ENCODE assay signal across 8 cellular contexts in the genomic region with DNA sequence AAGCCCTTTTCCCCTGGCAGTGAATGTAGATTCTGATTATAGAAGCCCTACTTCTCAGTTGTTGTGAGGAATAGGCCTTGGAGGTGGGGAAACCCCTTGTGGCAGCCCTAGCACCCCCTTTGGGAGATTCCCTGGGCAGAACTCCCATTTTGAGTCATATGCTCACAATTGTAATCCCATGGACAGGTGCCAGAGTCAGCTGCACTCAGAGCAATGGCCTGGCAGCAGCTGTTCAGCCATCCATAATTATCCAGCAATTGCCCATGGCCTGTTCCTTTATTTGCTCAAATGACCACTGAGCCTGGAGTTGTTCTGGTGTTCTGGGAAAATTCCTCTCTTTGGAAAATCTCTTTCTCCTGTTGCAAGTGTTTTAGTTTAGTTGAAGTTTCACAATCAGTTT.
A peak's percentile ranks its signal among the peaks of the same experiment; 100 is the strongest.
DNase-seq lines count a peak whose midpoint lies in the region; ATAC-seq and TF ChIP-seq lines count a peak whose summit lies in the region.

No MANE protein-coding gene starts in this region.

- no peak overlapping the region for H3K9ac ChIP-seq in adipocyte (ENCODE audit: low read length)

- DNase-seq in AG09319 (ENCODE audit: extremely low read depth, low read depth) (peak; percentile 90), adipocyte (ENCODE audit: low read depth) (peak; percentile 95), left cardiac atrium (peak; percentile 79), sciatic nerve (ENCODE audit: low spot score) (peak; percentile 81)

- intact Hi-C loops in left cardiac atrium (cut with DNase I) (loop anchor here in 1 of 2 donors (10.0 kb wide), 1 partner anchor 227 kb away; the partner anchor contains the start of gene NCOA1), sciatic nerve (cut with DNase I) (no loop called here)

- H3K4me1 ChIP-seq in adipocyte (ENCODE audit: control insufficient read depth, insufficient read depth, low read length), result peaks cover 31% of the 10 kb centered on the region

- no peaks in the 10 kb centered on the region for H3K9me3 ChIP-seq in adipocyte (ENCODE audit: control insufficient read depth, low read length)

- ATAC-seq in HG03045 (IDR thresholded peaks at IDR 0.05; ENCODE audit: unreplicated experiment) (peak; percentile 57), left cardiac atrium (peak; percentile 94 to 98), sciatic nerve (peak; percentile 96), HG02970 (IDR thresholded peaks at IDR 0.05; ENCODE audit: low FRiP score, unreplicated experiment) (no peak), GM21515 (IDR thresholded peaks at IDR 0.05; ENCODE audit: unreplicated experiment) (no peak), GM18502 (IDR thresholded peaks at IDR 0.05; ENCODE audit: poor library complexity, unreplicated experiment) (no peak)

- no peak for TF ChIP-seq CTCF in AG09319 (IDR thresholded peaks at IDR 0.05; ENCODE audit: low read depth, low read length)

- H3K36me3 ChIP-seq in adipocyte (ENCODE audit: control insufficient read depth, insufficient read depth, low read length, severe bottlenecking), result peaks cover 15% of the 10 kb centered on the region

- no peaks in the 10 kb centered on the region for H3K27me3 ChIP-seq in adipocyte (replicated peaks; ENCODE audit: control insufficient read depth, insufficient read depth, low read length)

- peak overlapping the region; percentile 68 for H3K4me3 ChIP-seq in adipocyte (ENCODE audit: low read length)

Comparison
In these comparisons a context has a peak if more than half of its experiments do, and no peak if none do; other contexts are left out.
1. ATAC-seq: peak in HG03045 (single experiment), left cardiac atrium (2 of 2) and sciatic nerve (single experiment); none in HG02970 (single experiment), GM21515 (single experiment) and GM18502 (single experiment).
2. Peak in every context shown above with its lines, with median percentiles within 50 percentile points of each other: DNase-seq.